23 cellular contexts compared by ENCODE assay signal in genomic region chr12:104347374-104348075, GRCh38. TPM values are rescaled to one million over a fixed set of nuclear protein-coding genes. Genes with fewer than 3 reads are reported as not detected.
DNase-seq lines count a peak whose midpoint lies in the region; TF ChIP-seq lines count a peak whose summit lies in the region.
"Had no signal": no experiment of that assay in that cellular context is flagged by ENCODE, and none has a peak within 500 bp of the region (broad histone marks: within the 10 kb centered on the region; RNA-seq: fewer than 3 reads in every experiment).

No MANE protein-coding gene starts in this region.

- H3K4me3 ChIP-seq in breast epithelium = no peak overlapping the region
- no peak overlapping the region for H3K4me3 ChIP-seq in fibroblast of mammary gland (ENCODE audit: control insufficient read depth, low read depth, low read length)
- no peak overlapping the region for H3K4me3 ChIP-seq in skeletal muscle tissue (ENCODE audit: low read length in 3 of 3)
- H3K4me3 ChIP-seq: thoracic aorta had no signal

- peaks cover 11% of the 10 kb centered on the region for H3K4me1 Mint-ChIP-seq in MCF 10A (ENCODE audit: insufficient read depth, unreplicated experiment)
- H3K4me1 Mint-ChIP-seq: activated CD4-positive, alpha-beta memory T cell treated with anti-CD3 and anti-CD28 coated beads, Interleukin-2, amount 10 ng/mL, durations not matched to agents 7 days and 5 days; mesothelial cell of epicardium had no signal

- no peaks in the 10 kb centered on the region for H3K9me3 Mint-ChIP-seq in MCF 10A (ENCODE audit: unreplicated experiment)
- H3K9me3 Mint-ChIP-seq: activated CD4-positive, alpha-beta memory T cell treated with anti-CD3 and anti-CD28 coated beads, Interleukin-2, amount 10 ng/mL, durations not matched to agents 7 days and 5 days; mesothelial cell of epicardium; naive thymus-derived CD8-positive, alpha-beta T cell had no signal

- CTCF ChIA-PET in MCF 10A (lab: Yijun Ruan, JAX) = interaction anchor here (0.6 to 0.9 kb wide), 2 partner anchors 34 to 148 kb away, joined by 3 read pairs; no protein-coding TSS in a partner anchor

- no peak for TF ChIP-seq POLR2A in breast epithelium (IDR thresholded peaks at IDR 0.05)

- intact Hi-C loops in MCF 10A (cut with micrococcal nuclease) = no loop called here
- intact Hi-C loops in breast epithelium (cut with DNase I; ENCODE audit: low total_unique reads) = no loop called here

- H3K27ac ChIP-seq in breast epithelium = no peak overlapping the region
- peak overlapping the region; percentile 26 for H3K27ac ChIP-seq in skeletal muscle tissue (ENCODE audit: low read depth, low read length)

- BruUV-seq in MCF 10A (replicated peaks; lab: Mats Ljungman, UMichigan) = no TSS peak

- no peak overlapping the region for H3K27ac Mint-ChIP-seq in MCF 10A (ENCODE audit: low read depth, unreplicated experiment)
- H3K27ac Mint-ChIP-seq: activated CD4-positive, alpha-beta memory T cell treated with anti-CD3 and anti-CD28 coated beads, Interleukin-2, amount 10 ng/mL, durations not matched to agents 7 days and 5 days; mesothelial cell of epicardium; naive thymus-derived CD8-positive, alpha-beta T cell had no signal

- DNase-seq in MCF 10A (ENCODE audit: unreplicated experiment) (peak; percentile 28), breast epithelium (ENCODE audit: low spot score in 2 of 2) (no peak), astrocyte of the hippocampus (ENCODE audit: low read depth, low spot score) (peak; percentile 21), fibroblast of mammary gland (ENCODE audit: low read depth) (peak; percentile 28), activated gamma-delta T cell (lab: John Stamatoyannopoulos, UW) (no peak), NCI-H510A treated with DMSO at 0.1 percent for 48 hours (lab: John Stamatoyannopoulos, UW) (no peak)
- no peak for DNase-seq in stimulated activated CD4-positive, alpha-beta T cell treated with anti-CD3 and anti-CD28 coated beads, Interleukin-12 subunit alpha, Interleukin-12 subunit beta, amount 100 ng/mL, for 4 hours
- DNase-seq: ACHN; activated CD4-positive, alpha-beta memory T cell treated with anti-CD3 and anti-CD28 coated beads, Interleukin-2, amount 10 ng/mL, durations not matched to agents 7 days and 5 days; activated CD4-positive, CD25-positive, alpha-beta regulatory T cell treated with anti-CD3 and anti-CD28 coated beads, Interleukin-2, amount 50 U/mL, for 72 hours; activated T-cell treated with anti-CD3 and anti-CD28 coated beads for 4 hours; amygdala; caudate nucleus; DMS79; naive thymus-derived CD8-positive, alpha-beta T cell; NCI-H1105 treated with DMSO at 0.1 percent for 48 hours; NCI-H2081; right cardiac atrium; Right ventricle myocardium superior; stimulated activated naive CD4-positive, alpha-beta T cell treated with Interleukin-2 at 50 U/mL for 16 hours had no signal

- no peak overlapping the region for H3K9ac ChIP-seq in skeletal muscle tissue (ENCODE audit: low read depth in 1 of 3, low read length in 3 of 3)

- no peaks in the 10 kb centered on the region for H3K4me1 ChIP-seq in breast epithelium
- H3K4me1 ChIP-seq in skeletal muscle tissue (ENCODE audit: control insufficient read depth in 3 of 3, insufficient read depth in 3 of 3, low read length in 3 of 3) = peaks cover 23 to 30% (median 26%) of the 10 kb centered on the region in 3 donors

- POLR2A ChIA-PET in MCF 10A (lab: Yijun Ruan, JAX) = interaction anchor here (0.6 to 0.7 kb wide), 2 partner anchors 27 to 99 kb away, joined by 3 to 4 read pairs; no protein-coding TSS in a partner anchor

- no peaks in the 10 kb centered on the region for H3K27me3 ChIP-seq in breast epithelium
- no peaks in the 10 kb centered on the region for H3K27me3 ChIP-seq in skeletal muscle tissue (ENCODE audit: control insufficient read depth in 3 of 3, insufficient read depth in 3 of 3, low read length in 3 of 3)

- no peaks in the 10 kb centered on the region for H3K9me3 ChIP-seq in breast epithelium
- H3K9me3 ChIP-seq in skeletal muscle tissue (ENCODE audit: control insufficient read depth in 3 of 3, low read length in 3 of 3) = no peaks in the 10 kb centered on the region
- H3K9me3 ChIP-seq: thoracic aorta had no signal

- peaks cover 95% of the 10 kb centered on the region for H3K36me3 Mint-ChIP-seq in MCF 10A (ENCODE audit: insufficient read depth, unreplicated experiment)

- H3K27me3 Mint-ChIP-seq in MCF 10A (ENCODE audit: insufficient read depth, unreplicated experiment) = no peaks in the 10 kb centered on the region
- H3K27me3 Mint-ChIP-seq: activated CD4-positive, alpha-beta memory T cell treated with anti-CD3 and anti-CD28 coated beads, Interleukin-2, amount 10 ng/mL, durations not matched to agents 7 days and 5 days; naive thymus-derived CD8-positive, alpha-beta T cell had no signal

- H3K36me3 ChIP-seq in breast epithelium (no peaks in the 10 kb centered on the region), skeletal muscle tissue (ENCODE audit: control insufficient read depth in 3 of 3, insufficient read depth in 3 of 3, low read length in 3 of 3) (peaks cover 21 to 33% (median 31%) of the 10 kb centered on the region in 3 donors)

- no peak overlapping the region for H3K4me3 Mint-ChIP-seq in MCF 10A (ENCODE audit: unreplicated experiment)
- H3K4me3 Mint-ChIP-seq: activated CD4-positive, alpha-beta memory T cell treated with anti-CD3 and anti-CD28 coated beads, Interleukin-2, amount 10 ng/mL, durations not matched to agents 7 days and 5 days; mesothelial cell of epicardium; naive thymus-derived CD8-positive, alpha-beta T cell had no signal

- TF ChIP-seq CTCF in MCF 10A (IDR thresholded peaks at IDR 0.05; ENCODE audit: unreplicated experiment) = no peak
- no peak for TF ChIP-seq CTCF in breast epithelium (IDR thresholded peaks at IDR 0.05)
- TF ChIP-seq CTCF in fibroblast of mammary gland (conservative IDR thresholded peaks at IDR 0.05; ENCODE audit: control insufficient read depth, insufficient read depth, low read depth, low read length) = no peak

RNA-seq across cellular contexts. Expression of gene EID3, which starts 44.0 kb away (rescaled TPM):
- 1.6 and 3.0 TPM in 2 replicates for total RNA-seq in MCF 10A (2022)
- 10 to 100 TPM in 2 of 3 donors, 1 to 10 TPM in 1; 6.7 to 13.3 (median 12.1) TPM for total RNA-seq in breast epithelium
- 2.1 TPM for total RNA-seq in skeletal muscle tissue

Comparison
In these comparisons a context has a peak if more than half of its experiments do, and no peak if none do; other contexts are left out.
1. DNase-seq: peak in MCF 10A (single experiment), astrocyte of the hippocampus (single experiment) and fibroblast of mammary gland (single experiment); none in breast epithelium (0 of 2), activated gamma-delta T cell (single experiment), stimulated activated CD4-positive, alpha-beta T cell treated with anti-CD3 and anti-CD28 coated beads, Interleukin-12 subunit alpha, Interleukin-12 subunit beta, amount 100 ng/mL, for 4 hours (single experiment) and NCI-H510A treated with DMSO at 0.1 percent for 48 hours (single experiment).